ENCODE assay signal across 20 cellular contexts in genomic region chr14:69105326-69105725, GRCh38. TPM values are rescaled to one million over a fixed set of nuclear protein-coding genes. Genes with fewer than 3 reads are reported as not detected.
A peak's percentile ranks its signal among the peaks of the same experiment; 100 is the strongest.
DNase-seq lines count a peak whose midpoint lies in the region; ATAC-seq and TF ChIP-seq lines count a peak whose summit lies in the region.
"Had no signal": no experiment of that assay in that cellular context is flagged by ENCODE, and none has a peak within 500 bp of the region (broad histone marks: within the 10 kb centered on the region; RNA-seq: fewer than 3 reads in every experiment).

No MANE protein-coding gene starts in this region.

- ATAC-seq in HG02840 (IDR thresholded peaks at IDR 0.05; ENCODE audit: low FRiP score, unreplicated experiment) (no peak), HG02970 (IDR thresholded peaks at IDR 0.05; ENCODE audit: low FRiP score, unreplicated experiment) (no peak)
- ATAC-seq in stimulated activated naive CD8-positive, alpha-beta T cell treated with anti-CD3 and anti-CD28 coated beads, Interleukin-15, amount 100 ng/mL, for 72 hours: no peak
- ATAC-seq: activated CD8-positive, alpha-beta T cell treated with anti-CD3 and anti-CD28 coated beads, Interleukin-2, amount 10 ng/mL, durations not matched to agents 7 days and 5 days; stimulated activated effector memory CD8-positive, alpha-beta T cell treated with anti-CD3 and anti-CD28 coated beads, Interleukin-12 subunit alpha, Interleukin-12 subunit beta, amount 100 ng/mL, for 72 hours; upper lobe of right lung had no signal

- no peak overlapping the region for H3K27ac Mint-ChIP-seq in stimulated activated naive CD8-positive, alpha-beta T cell treated with anti-CD3 and anti-CD28 coated beads, Interleukin-15, amount 100 ng/mL, for 72 hours
- H3K27ac Mint-ChIP-seq: activated CD8-positive, alpha-beta T cell treated with anti-CD3 and anti-CD28 coated beads, Interleukin-2, amount 10 ng/mL, durations not matched to agents 7 days and 5 days; activated T-helper 1 cell treated with anti-CD3 and anti-CD28 coated beads, Interleukin-12 subunit alpha, Interleukin-12 subunit beta, Interleukin-2, Interleukin-4 antibody, amounts not matched to agents 30 ng/mL and 10 ng/mL and 1 ng/mL, durations not matched to agents 14 hours and 24 hours and 36 hours; immature natural killer cell; stimulated activated effector memory CD8-positive, alpha-beta T cell treated with anti-CD3 and anti-CD28 coated beads, Interleukin-12 subunit alpha, Interleukin-12 subunit beta, amount 100 ng/mL, for 72 hours had no signal

- no peaks in the 10 kb centered on the region for H3K9me3 Mint-ChIP-seq in stimulated activated naive CD8-positive, alpha-beta T cell treated with anti-CD3 and anti-CD28 coated beads, Interleukin-15, amount 100 ng/mL, for 72 hours
- H3K9me3 Mint-ChIP-seq: activated T-helper 1 cell treated with anti-CD3 and anti-CD28 coated beads, Interleukin-12 subunit alpha, Interleukin-12 subunit beta, Interleukin-2, Interleukin-4 antibody, amounts not matched to agents 30 ng/mL and 10 ng/mL and 1 ng/mL, durations not matched to agents 14 hours and 24 hours and 36 hours; immature natural killer cell; stimulated activated effector memory CD8-positive, alpha-beta T cell treated with anti-CD3 and anti-CD28 coated beads, Interleukin-12 subunit alpha, Interleukin-12 subunit beta, amount 100 ng/mL, for 72 hours had no signal

- no peak overlapping the region for H3K4me3 ChIP-seq in epithelial cell of esophagus (ENCODE audit: low read length)
- H3K4me3 ChIP-seq: ascending aorta, sigmoid colon, upper lobe of right lung had no signal

- peaks cover 8% of the 10 kb centered on the region for H3K4me1 Mint-ChIP-seq in stimulated activated naive CD8-positive, alpha-beta T cell treated with anti-CD3 and anti-CD28 coated beads, Interleukin-15, amount 100 ng/mL, for 72 hours

- no peak for TF ChIP-seq CTCF in epithelial cell of esophagus (IDR thresholded peaks at IDR 0.05; ENCODE audit: insufficient read depth, low read depth, low read length, missing control alignments)

- no peak overlapping the region for H3K4me3 Mint-ChIP-seq in stimulated activated naive CD8-positive, alpha-beta T cell treated with anti-CD3 and anti-CD28 coated beads, Interleukin-15, amount 100 ng/mL, for 72 hours
- H3K4me3 Mint-ChIP-seq: activated CD8-positive, alpha-beta T cell treated with anti-CD3 and anti-CD28 coated beads, Interleukin-2, amount 10 ng/mL, durations not matched to agents 7 days and 5 days; activated T-helper 1 cell treated with anti-CD3 and anti-CD28 coated beads, Interleukin-12 subunit alpha, Interleukin-12 subunit beta, Interleukin-2, Interleukin-4 antibody, amounts not matched to agents 30 ng/mL and 10 ng/mL and 1 ng/mL, durations not matched to agents 14 hours and 24 hours and 36 hours; immature natural killer cell; stimulated activated effector memory CD8-positive, alpha-beta T cell treated with anti-CD3 and anti-CD28 coated beads, Interleukin-12 subunit alpha, Interleukin-12 subunit beta, amount 100 ng/mL, for 72 hours had no signal

- peak; percentile 60 for DNase-seq in GM03348 (ENCODE audit: low spot score)
- DNase-seq in RPMI7951 (ENCODE audit: low read depth): peak; percentile 49
- DNase-seq in epithelial cell of esophagus (ENCODE audit: low read depth): peak; percentile 76
- DNase-seq in myocyte (ENCODE audit: low read depth): peak; percentile 36
- no peak for DNase-seq in stimulated activated naive CD4-positive, alpha-beta T cell treated with Interleukin-2 at 50 U/mL for 16 hours (lab: John Stamatoyannopoulos, UW)
- DNase-seq in stimulated activated naive CD8-positive, alpha-beta T cell treated with anti-CD3 and anti-CD28 coated beads, Interleukin-15, amount 100 ng/mL, for 72 hours: no peak
- DNase-seq: activated CD8-positive, alpha-beta T cell treated with anti-CD3 and anti-CD28 coated beads, Interleukin-2, amount 10 ng/mL, durations not matched to agents 7 days and 5 days; AML-193; effector CD4-positive, alpha-beta T cell; immature natural killer cell; NCI-H1417; NCI-H446 treated with DMSO at 0.1 percent for 48 hours; nucleus accumbens; sigmoid colon; upper lobe of right lung had no signal

- H3K27me3 Mint-ChIP-seq in stimulated activated naive CD8-positive, alpha-beta T cell treated with anti-CD3 and anti-CD28 coated beads, Interleukin-15, amount 100 ng/mL, for 72 hours: no peaks in the 10 kb centered on the region

RNA-seq across cellular contexts. Expression of gene DCAF5, which starts 47.6 kb away (rescaled TPM):
- total RNA-seq in RPMI7951 (2014; rRNA removed; shearing (Covaris generic)): 10.5 and 11.5 TPM in 2 replicates
- 41.6 and 41.8 TPM in 2 replicates for total RNA-seq in myocyte
- polyA plus RNA-seq in myocyte (2012): 38.8 TPM

Comparison
In these comparisons a context has a peak if more than half of its experiments do, and no peak if none do; other contexts are left out.
1. DNase-seq: peak in GM03348 (single experiment), RPMI7951 (single experiment), epithelial cell of esophagus (single experiment) and myocyte (single experiment); none in stimulated activated naive CD4-positive, alpha-beta T cell treated with Interleukin-2 at 50 U/mL for 16 hours (single experiment) and stimulated activated naive CD8-positive, alpha-beta T cell treated with anti-CD3 and anti-CD28 coated beads, Interleukin-15, amount 100 ng/mL, for 72 hours (0 of 2).